Comparison of ENCODE assay signal across 11 cellular contexts in genomic region chr1:181318022-181318857, GRCh38.
DNase-seq lines count a peak whose midpoint lies in the region; ATAC-seq and TF ChIP-seq lines count a peak whose summit lies in the region.
"Had no signal": no experiment of that assay in that cellular context is flagged by ENCODE, and none has a peak within 500 bp of the region (broad histone marks: within the 10 kb centered on the region; RNA-seq: fewer than 3 reads in every experiment).

No MANE protein-coding gene starts in this region.

- WGBS in IMR-90 (ENCODE audit: extremely low coverage in 2 of 2, insufficient read length in 1 of 2), 2 experiments: 2% methylated on average over 18 of the region's 59 CpGs; no CpG with 5 or more reads in 1 of the 2 experiments

- DNase-seq in IMR-90: no peak
- DNase-seq in naive thymus-derived CD8-positive, alpha-beta T cell: peak in 3 of 10 donors; percentile 26 to 29 (median 27)
- DNase-seq in globus pallidus (ENCODE audit: low spot score): no peak
- DNase-seq in COLO829 (ENCODE audit: low spot score): no peak
- no peak for DNase-seq in OCI-M2 (lab: John Stamatoyannopoulos, UW; ENCODE audit: unreplicated experiment)
- DNase-seq: activated CD4-positive, CD25-positive, alpha-beta regulatory T cell; gastrocnemius medialis had no signal

- BruUV-seq in IMR-90 (replicated peaks; lab: Mats Ljungman, UMichigan): no TSS peak

- H2BK5ac ChIP-seq in IMR-90 (ENCODE audit: low read depth, low read length, poor library complexity, severe bottlenecking): no peak overlapping the region

- H3K9me1 ChIP-seq in IMR-90 (ENCODE audit: insufficient read depth, low read length): no peaks in the 10 kb centered on the region

- peaks cover 59% of the 10 kb centered on the region for H3K4me1 Mint-ChIP-seq in brain
- H3K4me1 Mint-ChIP-seq in naive thymus-derived CD8-positive, alpha-beta T cell: peaks cover 19 to 38% (median 27%) of the 10 kb centered on the region in 4 donors

- peak overlapping the region; percentile 85 to 95 (median 90) for H3K4me3 Mint-ChIP-seq in brain
- H3K4me3 Mint-ChIP-seq in naive thymus-derived CD8-positive, alpha-beta T cell: peak overlapping the region; percentile 69 to 95 (median 86)

- no peak overlapping the region for H2BK20ac ChIP-seq in IMR-90 (ENCODE audit: low read depth, low read length)

- H4K5ac ChIP-seq in IMR-90 (ENCODE audit: low read depth, low read length): no peak overlapping the region

- H3K18ac ChIP-seq in IMR-90 (ENCODE audit: low read depth, low read length): no peak overlapping the region

- H3K56ac ChIP-seq in IMR-90 (ENCODE audit: extremely low read depth, insufficient read depth, low read length): no peak overlapping the region

- TF ChIP-seq RAD21 in IMR-90 (IDR thresholded peaks at IDR 0.05; ENCODE audit: low read length): no peak

- H2AFZ ChIP-seq in IMR-90 (replicated peaks; ENCODE audit: low read length, poor library complexity): peak overlapping the region; percentile 44

- H3K4me3 ChIP-seq in IMR-90 (ENCODE audit: insufficient read depth, low read depth, low read length): no peak overlapping the region
- H3K4me3 ChIP-seq: gastrocnemius medialis, upper lobe of left lung had no signal

- H3K4me1 ChIP-seq in ES-I3 (ENCODE audit: insufficient read depth, low read length) (no peaks in the 10 kb centered on the region; the same call in 1 of the 2 replicates), IMR-90 (ENCODE audit: control insufficient read depth, insufficient read depth, low read length) (no peaks in the 10 kb centered on the region)

- H2AK9ac ChIP-seq in IMR-90 (replicated peaks; ENCODE audit: low read depth, low read length, poor library complexity): no peak overlapping the region

- H3K4me2 ChIP-seq in IMR-90 (ENCODE audit: low read depth, low read length): no peak overlapping the region; the same call in 1 of the 2 replicates

- no peak overlapping the region for H3K4ac ChIP-seq in IMR-90 (ENCODE audit: low read depth, low read length)

- H2AK5ac ChIP-seq in IMR-90 (ENCODE audit: low read depth, low read length): no peak overlapping the region

- no peak for TF ChIP-seq POLR2A in IMR-90 (IDR thresholded peaks at IDR 0.05; ENCODE audit: low read depth, low read length)

- dilution Hi-C loops in IMR-90 (cut with HindIII; ENCODE audit: low sequenced_read_pairs, unreplicated experiment): no loop called here

- intact Hi-C loops in IMR-90 (cut with micrococcal nuclease): no loop called here

- H2BK15ac ChIP-seq in IMR-90 (ENCODE audit: low read depth, low read length): no peak overlapping the region

- H3K36me3 Mint-ChIP-seq in brain: no peaks in the 10 kb centered on the region
- no peaks in the 10 kb centered on the region for H3K36me3 Mint-ChIP-seq in naive thymus-derived CD8-positive, alpha-beta T cell

- no peak overlapping the region for H3K14ac ChIP-seq in IMR-90 (replicated peaks; ENCODE audit: low read depth, low read length)

- H3K27me3 Mint-ChIP-seq in brain: peaks cover 81% of the 10 kb centered on the region
- H3K27me3 Mint-ChIP-seq in naive thymus-derived CD8-positive, alpha-beta T cell: peaks cover 36 to 68% (median 52%) of the 10 kb centered on the region in 5 donors

- H2BK120ac ChIP-seq in IMR-90 (ENCODE audit: low read depth, low read length): no peak overlapping the region

- H4K20me1 ChIP-seq in IMR-90 (ENCODE audit: insufficient read depth, low read length): no peaks in the 10 kb centered on the region

- no peaks in the 10 kb centered on the region for H3K9me3 ChIP-seq in ES-I3 (ENCODE audit: control insufficient read depth, insufficient read depth, low read length)
- no peaks in the 10 kb centered on the region for H3K9me3 ChIP-seq in IMR-90 (ENCODE audit: control insufficient read depth, insufficient read depth, low read length)
- H3K9me3 ChIP-seq: gastrocnemius medialis, upper lobe of left lung had no signal

- H3K9ac ChIP-seq in ES-I3 (ENCODE audit: low read depth, low read length) (peak overlapping the region; percentile 46; the same call in 1 of the 2 replicates), IMR-90 (ENCODE audit: low read depth, low read length) (no peak overlapping the region)

- peak overlapping the region; percentile 36 to 90 (median 83) for H3K27ac Mint-ChIP-seq in brain
- peak overlapping the region in 5 of 10 donors; percentile 19 to 76 (median 28) for H3K27ac Mint-ChIP-seq in naive thymus-derived CD8-positive, alpha-beta T cell

- TF ChIP-seq CTCF in IMR-90 (conservative IDR thresholded peaks at IDR 0.05; ENCODE audit: low read depth, low read length): no peak
- peak in 1 of 2 experiments; percentile 28 for TF ChIP-seq CTCF in brain (conservative IDR thresholded peaks at IDR 0.05)

- CTCF ChIA-PET in IMR-90 (lab: Yijun Ruan, JAX): no interaction called here

- in situ Hi-C loops in IMR-90 (cut with MboI; ENCODE audit: low sequenced_read_pairs): no loop called here

- ATAC-seq in IMR-90 (ENCODE audit: low read depth): no peak
- ATAC-seq in naive thymus-derived CD8-positive, alpha-beta T cell: peak; percentile 82 to 83
- ATAC-seq in HG03045 (IDR thresholded peaks at IDR 0.05; ENCODE audit: unreplicated experiment): no peak
- ATAC-seq: gastrocnemius medialis had no signal

- H3K36me3 ChIP-seq in ES-I3 (ENCODE audit: insufficient read depth, low read length) (no peaks in the 10 kb centered on the region), IMR-90 (ENCODE audit: control insufficient read depth, insufficient read depth, low read length) (no peaks in the 10 kb centered on the region)
- H3K36me3 ChIP-seq: gastrocnemius medialis, upper lobe of left lung had no signal

- H3K27ac ChIP-seq in IMR-90 (ENCODE audit: insufficient read depth, low read length): no peak overlapping the region
- H3K27ac ChIP-seq: gastrocnemius medialis, upper lobe of left lung had no signal

- H4K8ac ChIP-seq in IMR-90 (ENCODE audit: low read depth in 2 of 2, low read length in 2 of 2): no peak overlapping the region

- H3K79me1 ChIP-seq in IMR-90 (ENCODE audit: low read depth in 1 of 2, low read length in 2 of 2): no peaks in the 10 kb centered on the region

- POLR2A ChIA-PET in IMR-90 (lab: Charles Lee; ENCODE audit: unreplicated experiment): no interaction called here
- POLR2A ChIA-PET in naive thymus-derived CD8-positive, alpha-beta T cell (lab: Charles Lee): no interaction called here

- peaks cover 46% of the 10 kb centered on the region for H3K27me3 ChIP-seq in IMR-90 (ENCODE audit: control insufficient read depth, insufficient read depth, low read length)

- no peak overlapping the region for H3K23ac ChIP-seq in IMR-90 (ENCODE audit: low read depth, low read length)

- H3K9me3 Mint-ChIP-seq in brain: peaks cover 0 to 2% (median 0%) of the 10 kb centered on the region in 5 experiments
- no peaks in the 10 kb centered on the region for H3K9me3 Mint-ChIP-seq in naive thymus-derived CD8-positive, alpha-beta T cell

- H4K91ac ChIP-seq in IMR-90 (ENCODE audit: insufficient read depth, low read depth, low read length): no peak overlapping the region

TF ChIP-seq in IMR-90, 13 proteins besides CTCF, POLR2A, EP300 and RAD21:
- TF ChIP-seq NFE2L2 (IDR thresholded peaks at IDR 0.05; ENCODE audit: low read depth, low read length): no peak
- no peak for TF ChIP-seq CHD1 (IDR thresholded peaks at IDR 0.05; ENCODE audit: low read depth, low read length)
TF ChIP-seq in IMR-90: peak in this region for 0.

Comparison
In these comparisons a context has a peak if more than half of its experiments do, and no peak if none do; other contexts are left out.
1. ATAC-seq: peak in naive thymus-derived CD8-positive, alpha-beta T cell (2 of 2); none in IMR-90 (single experiment) and HG03045 (single experiment).